Comparison of ENCODE assay signal across 8 cellular contexts in the genomic region with DNA sequence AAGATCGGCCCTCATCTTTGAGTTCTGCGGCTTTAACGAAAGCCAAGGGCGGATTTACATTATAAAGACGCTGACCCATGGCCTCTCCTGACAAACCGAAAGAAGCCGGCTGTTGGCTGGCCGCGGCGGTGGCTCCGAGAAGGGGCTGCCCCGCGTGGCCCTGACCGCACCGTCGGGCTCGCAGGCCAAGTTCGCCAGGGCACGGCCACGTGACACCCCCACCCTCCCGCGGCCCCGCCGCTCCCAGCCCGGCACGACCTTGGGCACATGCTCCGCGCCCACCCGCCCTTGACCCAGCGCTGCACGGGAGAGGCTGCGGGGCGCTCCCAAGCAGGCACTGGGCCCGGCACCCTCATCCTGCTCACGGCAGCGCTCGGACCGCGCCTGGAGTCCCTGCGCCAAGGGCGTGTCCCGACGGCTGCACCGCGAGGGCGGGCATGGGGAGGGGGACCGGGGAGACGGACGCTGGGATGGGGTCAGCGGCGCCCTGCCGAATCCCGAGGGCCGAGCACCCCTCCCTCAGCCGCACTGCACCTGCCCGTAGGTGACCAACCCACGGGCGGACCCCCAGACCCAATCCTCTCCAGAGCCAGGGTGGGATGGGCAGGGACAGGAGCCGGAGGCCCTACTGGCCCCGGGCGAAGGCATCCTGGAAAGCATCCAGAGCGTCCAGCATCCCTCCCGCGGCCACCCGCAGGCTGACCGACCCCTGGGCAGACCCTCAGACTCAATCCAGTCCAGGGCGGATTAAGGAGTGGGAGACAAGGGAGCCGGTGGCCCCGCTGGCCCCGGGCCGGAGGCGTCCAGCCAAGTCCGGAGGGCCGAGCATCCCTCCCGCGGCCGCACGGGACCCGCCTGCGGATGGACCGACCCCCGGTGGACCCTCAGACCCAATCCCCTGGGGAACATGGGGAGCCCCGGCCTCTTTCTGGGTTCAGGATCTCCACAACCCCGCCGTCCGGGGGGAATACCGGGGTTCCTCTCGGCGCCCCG. TPM values are rescaled to one million over a fixed set of nuclear protein-coding genes. Genes with fewer than 3 reads are reported as not detected.
DNase-seq lines count a peak whose midpoint lies in the region; ATAC-seq and TF ChIP-seq lines count a peak whose summit lies in the region.

No MANE protein-coding gene starts in this region.

- no peak for TF ChIP-seq CTCF in brain (conservative IDR thresholded peaks at IDR 0.05)

- peak overlapping the region; percentile 82 to 87 (median 86) for H3K4me3 Mint-ChIP-seq in brain

- peaks cover 0 to 7% (median 2%) of the 10 kb centered on the region in 5 experiments for H3K9me3 Mint-ChIP-seq in brain

- peak overlapping the region in 3 of 5 experiments; percentile 90 to 91 (median 90) for H3K27ac Mint-ChIP-seq in brain

- peaks cover 64% of the 10 kb centered on the region for H3K27me3 Mint-ChIP-seq in brain

- peaks cover 55% of the 10 kb centered on the region for H3K4me1 Mint-ChIP-seq in brain

- H3K36me3 Mint-ChIP-seq in brain = no peaks in the 10 kb centered on the region

- ATAC-seq in GM21737 (IDR thresholded peaks at IDR 0.05; ENCODE audit: unreplicated experiment) = no peak

- DNase-seq in stimulated activated CD4-positive, alpha-beta T cell treated with anti-CD3 and anti-CD28 coated beads, Interleukin-15, amount 100 ng/mL, for 24 hours = peak; percentile 49
- no peak for DNase-seq in stimulated activated CD4-positive, alpha-beta T cell treated with anti-CD3 and anti-CD28 coated beads, Interleukin-1b, Interleukin-23, amount 100 ng/mL, for 48 hours
- DNase-seq in RKO (ENCODE audit: low spot score) (peak; percentile 27), iris pigment epithelial cell (ENCODE audit: low read depth) (peak; percentile 54), A172 (ENCODE audit: low spot score) (no peak)
- peak; percentile 13 for DNase-seq in stimulated activated CD4-positive, alpha-beta T cell treated with anti-CD3 and anti-CD28 coated beads, Interleukin-4, amount 100 ng/mL, for 24 hours

RNA-seq across cellular contexts. Expression of a gene that starts 0.8 kb away (rescaled TPM):
- polyA plus RNA-seq in brain (ENCODE audit: insufficient read depth, low read depth, low replicate concordance) = 41.2 TPM
- total RNA-seq in A172 (2014; rRNA removed; shearing (Covaris generic)) = 8.0 and 13.1 TPM in 2 replicates

Comparison
In these comparisons a context has a peak if more than half of its experiments do, and no peak if none do; other contexts are left out.
1. DNase-seq: peak in stimulated activated CD4-positive, alpha-beta T cell treated with anti-CD3 and anti-CD28 coated beads, Interleukin-15, amount 100 ng/mL, for 24 hours (single experiment), RKO (single experiment), iris pigment epithelial cell (single experiment) and stimulated activated CD4-positive, alpha-beta T cell treated with anti-CD3 and anti-CD28 coated beads, Interleukin-4, amount 100 ng/mL, for 24 hours (single experiment); none in stimulated activated CD4-positive, alpha-beta T cell treated with anti-CD3 and anti-CD28 coated beads, Interleukin-1b, Interleukin-23, amount 100 ng/mL, for 48 hours (single experiment) and A172 (single experiment).